Comparison of ENCODE assay signal across 1 cellular context in the genomic region with DNA sequence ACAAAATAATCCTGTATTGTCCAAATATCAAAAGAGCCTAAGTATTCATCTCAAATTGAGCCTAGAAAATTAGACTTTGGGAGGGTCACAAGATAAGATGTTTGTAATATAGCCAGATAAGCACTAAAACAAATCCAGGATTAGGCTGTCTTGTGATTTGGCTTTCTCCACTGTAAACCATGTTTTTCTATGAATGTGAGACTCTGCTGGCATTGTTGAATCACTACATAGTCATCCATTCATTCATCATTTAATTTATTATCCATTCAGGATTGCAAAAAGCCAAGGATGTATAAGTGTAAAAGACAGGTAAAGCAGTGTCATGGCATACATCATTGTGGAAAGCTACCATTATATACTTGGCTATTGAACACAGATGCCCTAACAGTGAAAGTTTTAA.
TF ChIP-seq lines count a peak whose summit lies in the region.

No MANE protein-coding gene starts in this region.

TF ChIP-seq in GM23338, 12 proteins besides CTCF, POLR2A, EP300 and RAD21 (continued from another document):
- TF ChIP-seq, protein P1, sequence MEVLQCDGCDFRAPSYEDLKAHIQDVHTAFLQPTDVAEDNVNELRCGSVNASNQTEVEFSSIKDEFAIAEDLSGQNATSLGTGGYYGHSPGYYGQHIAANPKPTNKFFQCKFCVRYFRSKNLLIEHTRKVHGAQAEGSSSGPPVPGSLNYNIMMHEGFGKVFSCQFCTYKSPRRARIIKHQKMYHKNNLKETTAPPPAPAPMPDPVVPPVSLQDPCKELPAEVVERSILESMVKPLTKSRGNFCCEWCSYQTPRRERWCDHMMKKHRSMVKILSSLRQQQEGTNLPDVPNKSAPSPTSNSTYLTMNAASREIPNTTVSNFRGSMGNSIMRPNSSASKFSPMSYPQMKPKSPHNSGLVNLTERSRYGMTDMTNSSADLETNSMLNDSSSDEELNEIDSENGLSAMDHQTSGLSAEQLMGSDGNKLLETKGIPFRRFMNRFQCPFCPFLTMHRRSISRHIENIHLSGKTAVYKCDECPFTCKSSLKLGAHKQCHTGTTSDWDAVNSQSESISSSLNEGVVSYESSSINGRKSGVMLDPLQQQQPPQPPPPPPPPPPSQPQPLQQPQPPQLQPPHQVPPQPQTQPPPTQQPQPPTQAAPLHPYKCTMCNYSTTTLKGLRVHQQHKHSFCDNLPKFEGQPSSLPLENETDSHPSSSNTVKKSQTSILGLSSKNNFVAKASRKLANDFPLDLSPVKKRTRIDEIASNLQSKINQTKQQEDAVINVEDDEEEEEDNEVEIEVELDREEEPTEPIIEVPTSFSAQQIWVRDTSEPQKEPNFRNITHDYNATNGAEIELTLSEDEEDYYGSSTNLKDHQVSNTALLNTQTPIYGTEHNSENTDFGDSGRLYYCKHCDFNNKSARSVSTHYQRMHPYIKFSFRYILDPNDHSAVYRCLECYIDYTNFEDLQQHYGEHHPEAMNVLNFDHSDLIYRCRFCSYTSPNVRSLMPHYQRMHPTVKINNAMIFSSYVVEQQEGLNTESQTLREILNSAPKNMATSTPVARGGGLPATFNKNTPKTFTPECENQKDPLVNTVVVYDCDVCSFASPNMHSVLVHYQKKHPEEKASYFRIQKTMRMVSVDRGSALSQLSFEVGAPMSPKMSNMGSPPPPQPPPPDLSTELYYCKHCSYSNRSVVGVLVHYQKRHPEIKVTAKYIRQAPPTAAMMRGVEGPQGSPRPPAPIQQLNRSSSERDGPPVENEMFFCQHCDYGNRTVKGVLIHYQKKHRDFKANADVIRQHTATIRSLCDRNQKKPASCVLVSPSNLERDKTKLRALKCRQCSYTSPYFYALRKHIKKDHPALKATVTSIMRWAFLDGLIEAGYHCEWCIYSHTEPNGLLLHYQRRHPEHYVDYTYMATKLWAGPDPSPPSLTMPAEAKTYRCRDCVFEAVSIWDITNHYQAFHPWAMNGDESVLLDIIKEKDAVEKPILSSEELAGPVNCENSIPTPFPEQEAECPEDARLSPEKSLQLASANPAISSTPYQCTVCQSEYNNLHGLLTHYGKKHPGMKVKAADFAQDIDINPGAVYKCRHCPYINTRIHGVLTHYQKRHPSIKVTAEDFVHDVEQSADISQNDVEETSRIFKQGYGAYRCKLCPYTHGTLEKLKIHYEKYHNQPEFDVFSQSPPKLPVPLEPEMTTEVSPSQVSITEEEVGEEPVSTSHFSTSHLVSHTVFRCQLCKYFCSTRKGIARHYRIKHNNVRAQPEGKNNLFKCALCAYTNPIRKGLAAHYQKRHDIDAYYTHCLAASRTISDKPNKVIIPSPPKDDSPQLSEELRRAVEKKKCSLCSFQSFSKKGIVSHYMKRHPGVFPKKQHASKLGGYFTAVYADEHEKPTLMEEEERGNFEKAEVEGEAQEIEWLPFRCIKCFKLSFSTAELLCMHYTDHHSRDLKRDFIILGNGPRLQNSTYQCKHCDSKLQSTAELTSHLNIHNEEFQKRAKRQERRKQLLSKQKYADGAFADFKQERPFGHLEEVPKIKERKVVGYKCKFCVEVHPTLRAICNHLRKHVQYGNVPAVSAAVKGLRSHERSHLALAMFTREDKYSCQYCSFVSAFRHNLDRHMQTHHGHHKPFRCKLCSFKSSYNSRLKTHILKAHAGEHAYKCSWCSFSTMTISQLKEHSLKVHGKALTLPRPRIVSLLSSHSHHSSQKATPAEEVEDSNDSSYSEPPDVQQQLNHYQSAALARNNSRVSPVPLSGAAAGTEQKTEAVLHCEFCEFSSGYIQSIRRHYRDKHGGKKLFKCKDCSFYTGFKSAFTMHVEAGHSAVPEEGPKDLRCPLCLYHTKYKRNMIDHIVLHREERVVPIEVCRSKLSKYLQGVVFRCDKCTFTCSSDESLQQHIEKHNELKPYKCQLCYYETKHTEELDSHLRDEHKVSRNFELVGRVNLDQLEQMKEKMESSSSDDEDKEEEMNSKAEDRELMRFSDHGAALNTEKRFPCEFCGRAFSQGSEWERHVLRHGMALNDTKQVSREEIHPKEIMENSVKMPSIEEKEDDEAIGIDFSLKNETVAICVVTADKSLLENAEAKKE (CRISPR knock-in tag; IDR thresholded peaks at IDR 0.05), result no peak
- TF ChIP-seq EZH2 (IDR thresholded peaks at IDR 0.05; ENCODE audit: low read depth, unreplicated experiment) (no peak), CREB1 (CRISPR knock-in tag; IDR thresholded peaks at IDR 0.05; ENCODE audit: low read depth) (no peak), ETS1 (IDR thresholded peaks at IDR 0.05) (no peak)
